ENCODE assay signal across 26 cellular contexts in genomic region chr6:15924893-15925292, GRCh38.
"Had no signal": no experiment of that assay in that cellular context is flagged by ENCODE, and none has a peak within 500 bp of the region (broad histone marks: within the 10 kb centered on the region; RNA-seq: fewer than 3 reads in every experiment).

No MANE protein-coding gene starts in this region.

- H3K36me3 ChIP-seq: stomach, suprapubic skin, thoracic aorta, thyroid gland, tibial artery, tibial nerve, transverse colon, upper lobe of left lung, upper lobe of right lung, uterus, vagina had no signal

- H3K4me1 ChIP-seq: stomach, suprapubic skin, testis, thyroid gland, tibial artery, tibial nerve, transverse colon, upper lobe of right lung, uterus, vagina had no signal

- DNase-seq: stimulated activated CD4-positive, alpha-beta T cell treated with anti-CD3 and anti-CD28 coated beads, Interleukin-2, amount 100 ng/mL, for 48 hours; stimulated activated CD4-positive, alpha-beta T cell treated with anti-CD3 and anti-CD28 coated beads, Interleukin-4, amount 100 ng/mL, for 1 hour; stimulated activated CD4-positive, alpha-beta T cell treated with anti-CD3 and anti-CD28 coated beads, Interleukin-4, amount 100 ng/mL, for 24 hours; stimulated activated CD4-positive, alpha-beta T cell treated with anti-CD3 and anti-CD28 coated beads, Interleukin-4, amount 100 ng/mL, for 4 hours; stimulated activated CD8-positive, alpha-beta memory T cell treated with anti-CD3 and anti-CD28 coated beads, Interleukin-4, amount 100 ng/mL, for 48 hours; stimulated activated naive B cell treated with anti-CD40 and anti-IgM and Interleukin-4, amounts not matched to agents 10 μg/mL and 1 μg/mL and 100 μg/mL, for 72 hours; stimulated activated naive CD4-positive, alpha-beta T cell; stimulated activated naive CD4-positive, alpha-beta T cell treated with Interleukin-2 at 50 U/mL for 16 hours; stimulated activated naive CD8-positive, alpha-beta T cell treated with anti-CD3 and anti-CD28 coated beads, Interleukin-15, amount 100 ng/mL, for 72 hours; stimulated activated naive CD8-positive, alpha-beta T cell treated with anti-CD3 and anti-CD28 coated beads, Interleukin-15, Interleukin-2, amounts not matched to agents 100 U/mL and 50 U/mL, for 24 hours; stomach; substantia nigra; testis; thyroid gland; tibial artery; transverse colon; upper lobe of left lung; upper lobe of right lung; uterus had no signal

- H3K27me3 ChIP-seq: stomach, suprapubic skin, testis, thyroid gland, tibial artery, tibial nerve, transverse colon, upper lobe of left lung, upper lobe of right lung, uterus, vagina had no signal

- H3K9me3 ChIP-seq: suprapubic skin, testis, thoracic aorta, thyroid gland, tibial artery, tibial nerve, transverse colon, upper lobe of left lung, upper lobe of right lung, uterus, vagina had no signal

- FAIRE-seq: urothelium cell line had no signal

- H3K27ac ChIP-seq: stomach, suprapubic skin, testis, thoracic aorta, thyroid gland, tibial artery, tibial nerve, transverse colon, upper lobe of left lung, upper lobe of right lung, uterus, vagina had no signal

- H3K4me3 ChIP-seq: stomach, suprapubic skin, testis, thoracic aorta, thyroid gland, tibial artery, tibial nerve, transverse colon, upper lobe of left lung, upper lobe of right lung, uterus, vagina had no signal

- ATAC-seq: stimulated activated effector memory CD8-positive, alpha-beta T cell treated with anti-CD3 and anti-CD28 coated beads, Interleukin-12 subunit alpha, Interleukin-12 subunit beta, amount 100 ng/mL, for 72 hours; stimulated activated memory B cell treated with anti-CD40 and anti-IgM and Interleukin-4, amounts not matched to agents 10 μg/mL and 1 μg/mL and 100 μg/mL, for 72 hours; stimulated activated naive B cell treated with anti-CD40 and anti-IgM and Interleukin-4, amounts not matched to agents 10 μg/mL and 1 μg/mL and 100 μg/mL, for 72 hours; stimulated activated naive CD8-positive, alpha-beta T cell treated with anti-CD3 and anti-CD28 coated beads, Interleukin-15, amount 100 ng/mL, for 72 hours; stimulated activated naive CD8-positive, alpha-beta T cell treated with anti-CD3 and anti-CD28 coated beads, Interleukin-15, Interleukin-2, amounts not matched to agents 100 U/mL and 50 U/mL, for 24 hours; upper lobe of right lung had no signal
